In the genomic region with DNA sequence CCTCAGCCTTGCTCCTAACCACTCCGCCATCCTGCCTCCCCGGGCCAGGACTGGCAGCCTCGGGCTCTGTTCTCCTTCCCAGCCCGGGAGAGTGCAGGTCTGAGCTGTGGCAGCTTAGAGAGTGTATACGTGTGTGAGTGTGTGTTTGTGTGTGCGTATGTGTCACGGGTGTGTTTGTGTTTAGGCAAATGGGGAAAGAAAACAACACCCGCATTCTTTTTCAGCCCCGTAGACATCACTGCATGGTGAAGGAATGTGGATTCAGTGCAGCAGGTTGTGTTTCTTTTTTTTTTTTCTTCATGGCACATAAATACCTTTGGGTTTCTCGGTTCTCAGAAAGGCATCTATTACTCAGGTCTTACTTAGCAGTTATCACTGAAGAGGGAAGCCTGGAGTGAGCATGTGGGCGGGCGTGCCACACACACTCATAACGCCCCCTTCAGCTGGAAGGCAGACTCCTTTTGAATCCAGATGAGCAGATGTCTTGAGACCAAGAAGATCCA, we compare ENCODE assay signal across 9 cellular contexts. TPM values are rescaled to one million over a fixed set of nuclear protein-coding genes. Genes with fewer than 3 reads are reported as not detected.
DNase-seq lines count a peak whose midpoint lies in the region; ATAC-seq and TF ChIP-seq lines count a peak whose summit lies in the region.
"Had no signal": no experiment of that assay in that cellular context is flagged by ENCODE, and none has a peak within 500 bp of the region (broad histone marks: within the 10 kb centered on the region; RNA-seq: fewer than 3 reads in every experiment).

No MANE protein-coding gene starts in this region.

- peak overlapping the region; percentile 68 to 95 (median 87) for H3K27ac Mint-ChIP-seq in brain
- no peak overlapping the region for H3K27ac Mint-ChIP-seq in mesothelial cell of epicardium
- H3K27ac Mint-ChIP-seq in activated T-helper 2 cell treated with anti-CD3 and anti-CD28 coated beads, Interferon-gamma antibody, Interleukin-2, Interleukin-4, amounts not matched to agents 10 μg/mL and 5 μg/mL and 100 μg/mL, durations not matched to agents 14 hours and 24 hours and 36 hours, result no peak overlapping the region
- H3K27ac Mint-ChIP-seq in activated T-cell treated with anti-CD3 and anti-CD28 coated beads, Interleukin-2, amount 50 U/mL, for 24 hours, result no peak overlapping the region

- no peak for TF ChIP-seq CTCF in NB4 (IDR thresholded peaks at IDR 0.05; ENCODE audit: low read depth, low read length)
- TF ChIP-seq CTCF in brain (conservative IDR thresholded peaks at IDR 0.05), result no peak
- no peak for TF ChIP-seq CTCF in mesothelial cell of epicardium (IDR thresholded peaks at IDR 0.05; ENCODE audit: unreplicated experiment)

- H3K36me3 Mint-ChIP-seq in brain (no peaks in the 10 kb centered on the region), mesothelial cell of epicardium (no peaks in the 10 kb centered on the region)
- H3K36me3 Mint-ChIP-seq in activated T-helper 2 cell treated with anti-CD3 and anti-CD28 coated beads, Interferon-gamma antibody, Interleukin-2, Interleukin-4, amounts not matched to agents 10 μg/mL and 5 μg/mL and 100 μg/mL, durations not matched to agents 14 hours and 24 hours and 36 hours (ENCODE audit: low read depth), result no peaks in the 10 kb centered on the region
- no peaks in the 10 kb centered on the region for H3K36me3 Mint-ChIP-seq in activated T-cell treated with anti-CD3 and anti-CD28 coated beads, Interleukin-2, amount 50 U/mL, for 24 hours (ENCODE audit: low read depth)

- DNase-seq in DMS 273 treated with DMSO at 0.1 percent for 48 hours (lab: John Stamatoyannopoulos, UW) (peak; percentile 32), NB4 (ENCODE audit: low read depth) (peak; percentile 38), mesothelial cell of epicardium (ENCODE audit: low spot score in 2 of 2, unreplicated experiment in 2 of 2) (peak in 1 of 2 experiments; percentile 63)
- no peak for DNase-seq in activated T-helper 2 cell treated with anti-CD3 and anti-CD28 coated beads, Interferon-gamma antibody, Interleukin-2, Interleukin-4, amounts not matched to agents 10 μg/mL and 5 μg/mL and 100 μg/mL, durations not matched to agents 14 hours and 24 hours and 36 hours (ENCODE audit: low spot score)
- DNase-seq in activated T-cell treated with anti-CD3 and anti-CD28 coated beads, Interleukin-2, amount 50 U/mL, for 24 hours, result no peak

- no peak overlapping the region for H3K4me3 ChIP-seq in NB4 (ENCODE audit: low read depth, low read length)

- peaks cover 3% of the 10 kb centered on the region for H3K27me3 Mint-ChIP-seq in brain
- H3K27me3 Mint-ChIP-seq in mesothelial cell of epicardium (ENCODE audit: low read depth), result no peaks in the 10 kb centered on the region
- H3K27me3 Mint-ChIP-seq in activated T-helper 2 cell treated with anti-CD3 and anti-CD28 coated beads, Interferon-gamma antibody, Interleukin-2, Interleukin-4, amounts not matched to agents 10 μg/mL and 5 μg/mL and 100 μg/mL, durations not matched to agents 14 hours and 24 hours and 36 hours (ENCODE audit: low read depth), result no peaks in the 10 kb centered on the region
- no peaks in the 10 kb centered on the region for H3K27me3 Mint-ChIP-seq in activated T-cell treated with anti-CD3 and anti-CD28 coated beads, Interleukin-2, amount 50 U/mL, for 24 hours

- H3K4me3 Mint-ChIP-seq in brain (peak overlapping the region in 4 of 5 experiments; percentile 11 to 31 (median 19)), mesothelial cell of epicardium (peak overlapping the region; percentile 41)
- H3K4me3 Mint-ChIP-seq in activated T-helper 2 cell treated with anti-CD3 and anti-CD28 coated beads, Interferon-gamma antibody, Interleukin-2, Interleukin-4, amounts not matched to agents 10 μg/mL and 5 μg/mL and 100 μg/mL, durations not matched to agents 14 hours and 24 hours and 36 hours (ENCODE audit: low read depth), result no peak overlapping the region
- H3K4me3 Mint-ChIP-seq in activated T-cell treated with anti-CD3 and anti-CD28 coated beads, Interleukin-2, amount 50 U/mL, for 24 hours, result no peak overlapping the region

- H3K9me3 Mint-ChIP-seq in brain (no peaks in the 10 kb centered on the region), mesothelial cell of epicardium (no peaks in the 10 kb centered on the region)
- no peaks in the 10 kb centered on the region for H3K9me3 Mint-ChIP-seq in activated T-helper 2 cell treated with anti-CD3 and anti-CD28 coated beads, Interferon-gamma antibody, Interleukin-2, Interleukin-4, amounts not matched to agents 10 μg/mL and 5 μg/mL and 100 μg/mL, durations not matched to agents 14 hours and 24 hours and 36 hours
- no peaks in the 10 kb centered on the region for H3K9me3 Mint-ChIP-seq in activated T-cell treated with anti-CD3 and anti-CD28 coated beads, Interleukin-2, amount 50 U/mL, for 24 hours

- H3K4me1 Mint-ChIP-seq in brain (peaks cover 48% of the 10 kb centered on the region), mesothelial cell of epicardium (peaks cover 44% of the 10 kb centered on the region)
- peaks cover 3% of the 10 kb centered on the region for H3K4me1 Mint-ChIP-seq in activated T-helper 2 cell treated with anti-CD3 and anti-CD28 coated beads, Interferon-gamma antibody, Interleukin-2, Interleukin-4, amounts not matched to agents 10 μg/mL and 5 μg/mL and 100 μg/mL, durations not matched to agents 14 hours and 24 hours and 36 hours (ENCODE audit: low read depth)
- H3K4me1 Mint-ChIP-seq in activated T-cell treated with anti-CD3 and anti-CD28 coated beads, Interleukin-2, amount 50 U/mL, for 24 hours (ENCODE audit: low read depth), result peaks cover 3% of the 10 kb centered on the region

- TF ChIP-seq POLR2A in NB4 (IDR thresholded peaks at IDR 0.05; ENCODE audit: extremely low read depth, insufficient read length), result no peak

- ATAC-seq in HG02678 (IDR thresholded peaks at IDR 0.05; ENCODE audit: unreplicated experiment) (no peak), GM18873 (IDR thresholded peaks at IDR 0.05; ENCODE audit: low FRiP score, unreplicated experiment) (no peak)

- intact Hi-C loops in activated T-helper 2 cell treated with anti-CD3 and anti-CD28 coated beads, Interferon-gamma antibody, Interleukin-2, Interleukin-4, amounts not matched to agents 10 μg/mL and 5 μg/mL and 100 μg/mL, durations not matched to agents 14 hours and 24 hours and 36 hours (cut with micrococcal nuclease), result no loop called here

RNA-seq across cellular contexts. Expression of a gene that starts 44.2 kb away (rescaled TPM):
- 0.37 TPM for polyA plus RNA-seq in brain (ENCODE audit: insufficient read depth, low read depth, low replicate concordance)
- 65.3 to 67.0 TPM (median 65.6 TPM) in 3 replicates for total RNA-seq in mesothelial cell of epicardium
- total RNA-seq in activated T-helper 2 cell treated with anti-CD3 and anti-CD28 coated beads, Interferon-gamma antibody, Interleukin-2, Interleukin-4, amounts not matched to agents 10 μg/mL and 5 μg/mL and 100 μg/mL, durations not matched to agents 14 hours and 24 hours and 36 hours, result 0.07 TPM in 1 of 2 replicates, not detected in the other
- total RNA-seq: lung microvascular endothelial cell had no signal

Comparison
In these comparisons a context has a peak if more than half of its experiments do, and no peak if none do; other contexts are left out.
1. DNase-seq: peak in DMS 273 treated with DMSO at 0.1 percent for 48 hours (single experiment) and NB4 (single experiment); none in activated T-helper 2 cell treated with anti-CD3 and anti-CD28 coated beads, Interferon-gamma antibody, Interleukin-2, Interleukin-4, amounts not matched to agents 10 μg/mL and 5 μg/mL and 100 μg/mL, durations not matched to agents 14 hours and 24 hours and 36 hours (single experiment) and activated T-cell treated with anti-CD3 and anti-CD28 coated beads, Interleukin-2, amount 50 U/mL, for 24 hours (single experiment).
2. H3K27ac Mint-ChIP-seq: peak in brain (5 of 5); none in mesothelial cell of epicardium (single experiment), activated T-helper 2 cell treated with anti-CD3 and anti-CD28 coated beads, Interferon-gamma antibody, Interleukin-2, Interleukin-4, amounts not matched to agents 10 μg/mL and 5 μg/mL and 100 μg/mL, durations not matched to agents 14 hours and 24 hours and 36 hours (single experiment) and activated T-cell treated with anti-CD3 and anti-CD28 coated beads, Interleukin-2, amount 50 U/mL, for 24 hours (single experiment).
3. H3K4me3 Mint-ChIP-seq: peak in brain (4 of 5) and mesothelial cell of epicardium (single experiment); none in activated T-helper 2 cell treated with anti-CD3 and anti-CD28 coated beads, Interferon-gamma antibody, Interleukin-2, Interleukin-4, amounts not matched to agents 10 μg/mL and 5 μg/mL and 100 μg/mL, durations not matched to agents 14 hours and 24 hours and 36 hours (single experiment) and activated T-cell treated with anti-CD3 and anti-CD28 coated beads, Interleukin-2, amount 50 U/mL, for 24 hours (single experiment).
4. RNA of a gene that starts 44.2 kb away (total RNA-seq): 65.3 to 67.0 TPM in mesothelial cell of epicardium; 0.07 TPM in activated T-helper 2 cell treated with anti-CD3 and anti-CD28 coated beads, Interferon-gamma antibody, Interleukin-2, Interleukin-4, amounts not matched to agents 10 μg/mL and 5 μg/mL and 100 μg/mL, durations not matched to agents 14 hours and 24 hours and 36 hours; every median in the first group is over 10 times any median in the second.